Comparison of ENCODE assay signal across 18 cellular contexts in genomic region chr14:71471604-71472003, GRCh38.
A peak's percentile ranks its signal among the peaks of the same experiment; 100 is the strongest.
DNase-seq lines count a peak whose midpoint lies in the region; FAIRE-seq and TF ChIP-seq lines count a peak whose summit lies in the region.
"Had no signal": no experiment of that assay in that cellular context is flagged by ENCODE, and none has a peak within 500 bp of the region (broad histone marks: within the 10 kb centered on the region; RNA-seq: fewer than 3 reads in every experiment).

No MANE protein-coding gene starts in this region.

- no peak for DNase-seq in T-helper 2 cell treated with Interferon-gamma antibody and Interleukin-4, amounts not matched to agents 5 μg/mL and 100 μg/mL, for 36 hours (ENCODE audit: low spot score)
- no peak for DNase-seq in T-helper 2 cell
- DNase-seq in GM18507 (ENCODE audit: extremely low spot score, insufficient read length, low read depth), result no peak
- no peak for DNase-seq in activated naive CD8-positive, alpha-beta T cell treated with anti-CD3 and anti-CD28 coated beads for 36 hours
- peak; percentile 35 to 81 for DNase-seq in trophoblast cell
- no peak for DNase-seq in SJCRH30
- DNase-seq in A673 (ENCODE audit: low spot score), result no peak
- DNase-seq in AG08395 (ENCODE audit: low spot score), result no peak
- DNase-seq: 8988T, KG1, MG63, NCI-H1092 treated with DMSO at 0.1 percent for 48 hours, NCI-H1694 treated with DMSO at 0.1 percent for 48 hours, NCI-H446, NCI-H748 treated with DMSO at 0.1 percent for 48 hours, Peyer's patch, SHP77 had no signal

- H3K36me3 Mint-ChIP-seq in T-helper 2 cell treated with Interferon-gamma antibody and Interleukin-4, amounts not matched to agents 5 μg/mL and 100 μg/mL, for 36 hours (ENCODE audit: low read depth), result peaks cover 19% of the 10 kb centered on the region
- H3K36me3 Mint-ChIP-seq in activated naive CD8-positive, alpha-beta T cell treated with anti-CD3 and anti-CD28 coated beads for 36 hours, result peaks cover 31% of the 10 kb centered on the region

- TF ChIP-seq CTCF in A673 (conservative IDR thresholded peaks at IDR 0.05; ENCODE audit: low read depth, low read length), result no peak

- POLR2A ChIA-PET in A673 (lab: Charles Lee; ENCODE audit: low non-redundant PET), result no interaction called here

- no peak overlapping the region for H4K8ac ChIP-seq in trophoblast cell (ENCODE audit: low read depth, low read length)

- peak overlapping the region; percentile 80 for H2BK5ac ChIP-seq in trophoblast cell (ENCODE audit: low read depth, low read length, poor library complexity)

- H4K91ac ChIP-seq in trophoblast cell (ENCODE audit: low read depth, low read length), result no peak overlapping the region

- no TSS peak for BruUV-seq in A673 (replicated peaks; lab: Mats Ljungman, UMichigan)

- H3K27me3 ChIP-seq in trophoblast cell (ENCODE audit: insufficient read depth, low read length) (no peaks in the 10 kb centered on the region), SJCRH30 (no peaks in the 10 kb centered on the region), A673 (replicated peaks; ENCODE audit: insufficient read depth, low read depth, low read length, poor library complexity) (no peaks in the 10 kb centered on the region)
- H3K27me3 ChIP-seq: MG63, Peyer's patch had no signal

- H3K36me3 ChIP-seq in trophoblast cell (ENCODE audit: control insufficient read depth in 1 of 2, insufficient read depth in 2 of 2, low read length in 2 of 2) (no peaks in the 10 kb centered on the region), SJCRH30 (no peaks in the 10 kb centered on the region; the same call in 1 of the 2 replicates), A673 (ENCODE audit: insufficient read depth, low read length, poor library complexity, severe bottlenecking) (no peaks in the 10 kb centered on the region)
- H3K36me3 ChIP-seq: MG63, Peyer's patch had no signal

- no peak overlapping the region for H2BK120ac ChIP-seq in trophoblast cell (ENCODE audit: insufficient read depth, low read length, poor library complexity)

- peak overlapping the region; percentile 27 for H3K4me2 ChIP-seq in trophoblast cell (ENCODE audit: low read length)

- no peak overlapping the region for H2AFZ ChIP-seq in trophoblast cell (ENCODE audit: insufficient read depth, low read length, poor library complexity)

- H3K9me3 ChIP-seq in trophoblast cell (ENCODE audit: insufficient read depth, low read depth, low read length) (peaks cover 1% of the 10 kb centered on the region), SJCRH30 (replicated peaks) (no peaks in the 10 kb centered on the region), A673 (ENCODE audit: low read depth, low read length, poor library complexity, severe bottlenecking) (no peaks in the 10 kb centered on the region)
- H3K9me3 ChIP-seq: MG63, Peyer's patch had no signal

- H3K79me1 ChIP-seq in trophoblast cell (ENCODE audit: low read length), result peaks cover 10% of the 10 kb centered on the region

- CTCF ChIA-PET in A673 (lab: Charles Lee), result no interaction called here

- H4K12ac ChIP-seq in trophoblast cell (ENCODE audit: low read depth, low read length), result no peak overlapping the region

- no CpG with 5 or more reads among the region's 2 CpGs for WGBS in trophoblast cell (ENCODE audit: extremely low coverage, insufficient coverage, insufficient read length)

- peaks cover 12% of the 10 kb centered on the region for H3K9me3 Mint-ChIP-seq in T-helper 2 cell treated with Interferon-gamma antibody and Interleukin-4, amounts not matched to agents 5 μg/mL and 100 μg/mL, for 36 hours
- H3K9me3 Mint-ChIP-seq in activated naive CD8-positive, alpha-beta T cell treated with anti-CD3 and anti-CD28 coated beads for 36 hours, result peaks cover 5% of the 10 kb centered on the region

- H3K4me1 Mint-ChIP-seq in T-helper 2 cell treated with Interferon-gamma antibody and Interleukin-4, amounts not matched to agents 5 μg/mL and 100 μg/mL, for 36 hours (ENCODE audit: low read depth), result peaks cover 45% of the 10 kb centered on the region
- peaks cover 40% of the 10 kb centered on the region for H3K4me1 Mint-ChIP-seq in activated naive CD8-positive, alpha-beta T cell treated with anti-CD3 and anti-CD28 coated beads for 36 hours

- H2AK5ac ChIP-seq in trophoblast cell (ENCODE audit: low read length), result no peak overlapping the region

- no peak overlapping the region for H3K18ac ChIP-seq in trophoblast cell (ENCODE audit: low read length)

- H2BK12ac ChIP-seq in trophoblast cell (ENCODE audit: low read length), result no peak overlapping the region

- no peak overlapping the region for H3K9ac ChIP-seq in trophoblast cell (ENCODE audit: low read length)

- no peak overlapping the region for H3K4me3 ChIP-seq in trophoblast cell (ENCODE audit: low read depth, low read length)
- no peak overlapping the region for H3K4me3 ChIP-seq in SJCRH30
- no peak overlapping the region for H3K4me3 ChIP-seq in A673 (ENCODE audit: low read depth, low read length, poor library complexity, severe bottlenecking)
- H3K4me3 ChIP-seq: MG63, Peyer's patch had no signal

- no peaks in the 10 kb centered on the region for H3K79me2 ChIP-seq in trophoblast cell (ENCODE audit: control insufficient read depth, insufficient read depth, low read length, poor library complexity)

- FAIRE-seq in GM18507 (lab: Jason Lieb, UNC), result peak; percentile 44
- FAIRE-seq: G401.6 had no signal

- H3K14ac ChIP-seq in trophoblast cell (ENCODE audit: low read length), result no peak overlapping the region

- H3K4me1 ChIP-seq in trophoblast cell (ENCODE audit: control insufficient read depth in 1 of 2, insufficient read depth in 2 of 2, low read length in 2 of 2) (peaks cover 8 to 11% of the 10 kb centered on the region in 2 experiments), SJCRH30 (peaks cover 17% of the 10 kb centered on the region), A673 (ENCODE audit: insufficient read depth, low read length, poor library complexity, severe bottlenecking) (peaks cover 38% of the 10 kb centered on the region)
- H3K4me1 ChIP-seq: Peyer's patch had no signal

- H3K4me3 Mint-ChIP-seq in T-helper 2 cell treated with Interferon-gamma antibody and Interleukin-4, amounts not matched to agents 5 μg/mL and 100 μg/mL, for 36 hours, result no peak overlapping the region
- no peak overlapping the region for H3K4me3 Mint-ChIP-seq in activated naive CD8-positive, alpha-beta T cell treated with anti-CD3 and anti-CD28 coated beads for 36 hours

- no peak overlapping the region for H3K23ac ChIP-seq in trophoblast cell (ENCODE audit: low read length)

- no peak overlapping the region for H3K4ac ChIP-seq in trophoblast cell (ENCODE audit: low read depth, low read length)

- H3K27me3 Mint-ChIP-seq in T-helper 2 cell treated with Interferon-gamma antibody and Interleukin-4, amounts not matched to agents 5 μg/mL and 100 μg/mL, for 36 hours (ENCODE audit: low read depth), result no peaks in the 10 kb centered on the region
- H3K27me3 Mint-ChIP-seq in activated naive CD8-positive, alpha-beta T cell treated with anti-CD3 and anti-CD28 coated beads for 36 hours, result no peaks in the 10 kb centered on the region

- peak overlapping the region; percentile 28 for H3K27ac Mint-ChIP-seq in T-helper 2 cell treated with Interferon-gamma antibody and Interleukin-4, amounts not matched to agents 5 μg/mL and 100 μg/mL, for 36 hours
- H3K27ac Mint-ChIP-seq in activated naive CD8-positive, alpha-beta T cell treated with anti-CD3 and anti-CD28 coated beads for 36 hours, result peak overlapping the region; percentile 44

- intact Hi-C loops in A673 (cut with micrococcal nuclease; ENCODE audit: unreplicated experiment), result no loop called here

- H3K27ac ChIP-seq in trophoblast cell (ENCODE audit: low read depth, low read length), result peak overlapping the region; percentile 67
- H3K27ac ChIP-seq in SJCRH30, result no peak overlapping the region
- no peak overlapping the region for H3K27ac ChIP-seq in A673 (ENCODE audit: low read depth, low read length, poor library complexity, severe bottlenecking)
- H3K27ac ChIP-seq: Peyer's patch had no signal

Comparison
In these comparisons a context has a peak if more than half of its experiments do, and no peak if none do; other contexts are left out.
1. DNase-seq: peak in trophoblast cell (2 of 2); none in T-helper 2 cell treated with Interferon-gamma antibody and Interleukin-4, amounts not matched to agents 5 μg/mL and 100 μg/mL, for 36 hours (single experiment), T-helper 2 cell (0 of 5), GM18507 (single experiment), activated naive CD8-positive, alpha-beta T cell treated with anti-CD3 and anti-CD28 coated beads for 36 hours (single experiment), SJCRH30 (0 of 2), A673 (single experiment) and AG08395 (single experiment).